ENCODE assay signal across 1 cellular context in the genomic region with DNA sequence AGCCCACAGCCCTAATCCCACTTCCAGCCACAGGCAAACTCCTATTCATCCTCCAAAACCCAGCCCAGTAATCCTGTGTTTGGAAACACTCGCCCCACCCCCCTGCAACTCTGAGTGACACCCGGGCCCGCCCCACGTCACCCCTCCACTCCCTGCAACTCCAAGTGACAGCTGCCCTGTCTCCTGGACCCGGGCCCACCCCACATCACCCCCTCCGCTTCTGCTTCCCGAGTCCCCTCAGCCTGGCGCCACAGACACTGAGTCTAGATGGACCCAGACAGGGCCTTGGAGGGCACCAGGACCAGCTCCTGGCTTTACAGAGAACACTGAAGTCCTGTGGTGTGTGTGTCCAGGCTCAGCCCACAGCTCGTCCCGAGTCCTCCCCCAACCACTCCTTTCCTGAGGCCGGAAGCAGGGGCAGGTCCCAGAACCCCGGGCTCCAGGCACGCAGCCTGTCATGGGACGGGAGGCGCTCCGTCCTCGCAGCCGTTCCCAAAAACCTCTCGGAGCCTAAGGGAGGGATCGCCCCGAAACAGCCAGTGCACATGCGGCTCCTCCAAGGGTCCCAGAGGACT.
TF ChIP-seq lines count a peak whose summit lies in the region.

No MANE protein-coding gene starts in this region.

TF ChIP-seq in K562, 482 proteins besides CTCF, POLR2A, EP300 and RAD21:
- TF ChIP-seq KHSRP (IDR thresholded peaks at IDR 0.05) (no peak), ZNF699 (CRISPR knock-in tag; IDR thresholded peaks at IDR 0.05; ENCODE audit: insufficient replicate concordance) (no peak), ZBTB8A (IDR thresholded peaks at IDR 0.05; ENCODE audit: partially characterized antibody) (no peak), ETV5 (CRISPR knock-in tag; IDR thresholded peaks at IDR 0.05; ENCODE audit: low read depth) (peak; percentile 82), NRF1 (conservative IDR thresholded peaks at IDR 0.05 in 1 of 2, IDR thresholded peaks at IDR 0.05 in 1 of 2) (0 out of 4 replicates have a peak, but pooled peaks of 1 of the 2 experiments have one; percentile 13), FOXA1 (IDR thresholded peaks at IDR 0.05; ENCODE audit: borderline replicate concordance) (no peak), ARID1B (IDR thresholded peaks at IDR 0.05) (no peak), PBX2 (CRISPR knock-in tag; IDR thresholded peaks at IDR 0.05; ENCODE audit: low read depth) (0 out of 2 replicates have a peak, but pooled peaks have one; percentile 46), PBX2 (tag; conservative IDR thresholded peaks at IDR 0.05; ENCODE audit: low read depth) (peak; percentile 82), ZNF280A (IDR thresholded peaks at IDR 0.05; ENCODE audit: low read depth, partially characterized antibody) (no peak), CREM (IDR thresholded peaks at IDR 0.05; ENCODE audit: low read depth) (peak; percentile 9; the same call in 1 of the 2 replicates), ZNF589 (CRISPR knock-in tag; IDR thresholded peaks at IDR 0.05; ENCODE audit: low read depth) (no peak), FOXA3 (CRISPR knock-in tag; conservative IDR thresholded peaks at IDR 0.05 in 1 of 2, IDR thresholded peaks at IDR 0.05 in 1 of 2) (no peak), XRCC3 (IDR thresholded peaks at IDR 0.05) (no peak), VEZF1 (CRISPR knock-in tag; IDR thresholded peaks at IDR 0.05) (peak; percentile 30; the same call in 1 of the 2 replicates), ZFX (CRISPR knock-in tag; IDR thresholded peaks at IDR 0.05) (peak; percentile 2; the same call in 1 of the 2 replicates), CXXC5 (CRISPR knock-in tag; IDR thresholded peaks at IDR 0.05) (peak; percentile 24; the same call in 1 of the 2 replicates), ETV1 (tag; conservative IDR thresholded peaks at IDR 0.05; ENCODE audit: low read depth) (peak; percentile 75), RBFOX2 (IDR thresholded peaks at IDR 0.05; ENCODE audit: low read depth, low read length) (peak; percentile 48), POLR2G (IDR thresholded peaks at IDR 0.05; ENCODE audit: low read depth, low read length) (peak; percentile 22; the same call in 1 of the 2 replicates), GABPA (tag; conservative IDR thresholded peaks at IDR 0.05; ENCODE audit: low read depth) (peak; percentile 43; the same call in 1 of the 2 replicates), ZNF253 (CRISPR knock-in tag; conservative IDR thresholded peaks at IDR 0.05) (no peak), ATF2 (CRISPR knock-in tag; IDR thresholded peaks at IDR 0.05) (no peak), SMAD4 (CRISPR knock-in tag; conservative IDR thresholded peaks at IDR 0.05) (0 out of 2 replicates have a peak, but pooled peaks have one; percentile 2), ZNF395 (CRISPR knock-in tag; IDR thresholded peaks at IDR 0.05) (0 out of 2 replicates have a peak, but pooled peaks have one; percentile 29), PURB (CRISPR knock-in tag; IDR thresholded peaks at IDR 0.05; ENCODE audit: low read depth) (no peak), NR2C1 (IDR thresholded peaks at IDR 0.05) (no peak), NR2C1 (tag; IDR thresholded peaks at IDR 0.05) (no peak), UBTF (IDR thresholded peaks at IDR 0.05; ENCODE audit: borderline replicate concordance in 1 of 2, low read depth in 2 of 2, low read length in 2 of 2) (no peak), MNT (conservative IDR thresholded peaks at IDR 0.05) (peak in 1 of 2 experiments; percentile 40; a peak in 1 of 4 replicates)
- TF ChIP-seq, protein P1, sequence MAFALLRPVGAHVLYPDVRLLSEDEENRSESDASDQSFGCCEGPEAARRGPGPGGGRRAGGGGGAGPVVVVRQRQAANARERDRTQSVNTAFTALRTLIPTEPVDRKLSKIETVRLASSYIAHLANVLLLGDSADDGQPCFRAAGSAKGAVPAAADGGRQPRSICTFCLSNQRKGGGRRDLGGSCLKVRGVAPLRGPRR (CRISPR knock-in tag; IDR thresholded peaks at IDR 0.05) = no peak
- TF ChIP-seq, protein P2, sequence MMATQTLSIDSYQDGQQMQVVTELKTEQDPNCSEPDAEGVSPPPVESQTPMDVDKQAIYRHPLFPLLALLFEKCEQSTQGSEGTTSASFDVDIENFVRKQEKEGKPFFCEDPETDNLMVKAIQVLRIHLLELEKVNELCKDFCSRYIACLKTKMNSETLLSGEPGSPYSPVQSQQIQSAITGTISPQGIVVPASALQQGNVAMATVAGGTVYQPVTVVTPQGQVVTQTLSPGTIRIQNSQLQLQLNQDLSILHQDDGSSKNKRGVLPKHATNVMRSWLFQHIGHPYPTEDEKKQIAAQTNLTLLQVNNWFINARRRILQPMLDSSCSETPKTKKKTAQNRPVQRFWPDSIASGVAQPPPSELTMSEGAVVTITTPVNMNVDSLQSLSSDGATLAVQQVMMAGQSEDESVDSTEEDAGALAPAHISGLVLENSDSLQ (IDR thresholded peaks at IDR 0.05) = peak; percentile 95
- TF ChIP-seq, protein P3, sequence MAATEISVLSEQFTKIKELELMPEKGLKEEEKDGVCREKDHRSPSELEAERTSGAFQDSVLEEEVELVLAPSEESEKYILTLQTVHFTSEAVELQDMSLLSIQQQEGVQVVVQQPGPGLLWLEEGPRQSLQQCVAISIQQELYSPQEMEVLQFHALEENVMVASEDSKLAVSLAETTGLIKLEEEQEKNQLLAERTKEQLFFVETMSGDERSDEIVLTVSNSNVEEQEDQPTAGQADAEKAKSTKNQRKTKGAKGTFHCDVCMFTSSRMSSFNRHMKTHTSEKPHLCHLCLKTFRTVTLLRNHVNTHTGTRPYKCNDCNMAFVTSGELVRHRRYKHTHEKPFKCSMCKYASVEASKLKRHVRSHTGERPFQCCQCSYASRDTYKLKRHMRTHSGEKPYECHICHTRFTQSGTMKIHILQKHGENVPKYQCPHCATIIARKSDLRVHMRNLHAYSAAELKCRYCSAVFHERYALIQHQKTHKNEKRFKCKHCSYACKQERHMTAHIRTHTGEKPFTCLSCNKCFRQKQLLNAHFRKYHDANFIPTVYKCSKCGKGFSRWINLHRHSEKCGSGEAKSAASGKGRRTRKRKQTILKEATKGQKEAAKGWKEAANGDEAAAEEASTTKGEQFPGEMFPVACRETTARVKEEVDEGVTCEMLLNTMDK (IDR thresholded peaks at IDR 0.05; ENCODE audit: borderline replicate concordance, insufficient read depth, low read depth, low read length, poor library complexity, severe bottlenecking) = no peak
- TF ChIP-seq, protein P4, sequence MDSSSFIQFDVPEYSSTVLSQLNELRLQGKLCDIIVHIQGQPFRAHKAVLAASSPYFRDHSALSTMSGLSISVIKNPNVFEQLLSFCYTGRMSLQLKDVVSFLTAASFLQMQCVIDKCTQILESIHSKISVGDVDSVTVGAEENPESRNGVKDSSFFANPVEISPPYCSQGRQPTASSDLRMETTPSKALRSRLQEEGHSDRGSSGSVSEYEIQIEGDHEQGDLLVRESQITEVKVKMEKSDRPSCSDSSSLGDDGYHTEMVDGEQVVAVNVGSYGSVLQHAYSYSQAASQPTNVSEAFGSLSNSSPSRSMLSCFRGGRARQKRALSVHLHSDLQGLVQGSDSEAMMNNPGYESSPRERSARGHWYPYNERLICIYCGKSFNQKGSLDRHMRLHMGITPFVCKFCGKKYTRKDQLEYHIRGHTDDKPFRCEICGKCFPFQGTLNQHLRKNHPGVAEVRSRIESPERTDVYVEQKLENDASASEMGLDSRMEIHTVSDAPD (CRISPR knock-in tag; IDR thresholded peaks at IDR 0.05) = no peak
